ENCODE assay signal across 8 cellular contexts in the genomic region with DNA sequence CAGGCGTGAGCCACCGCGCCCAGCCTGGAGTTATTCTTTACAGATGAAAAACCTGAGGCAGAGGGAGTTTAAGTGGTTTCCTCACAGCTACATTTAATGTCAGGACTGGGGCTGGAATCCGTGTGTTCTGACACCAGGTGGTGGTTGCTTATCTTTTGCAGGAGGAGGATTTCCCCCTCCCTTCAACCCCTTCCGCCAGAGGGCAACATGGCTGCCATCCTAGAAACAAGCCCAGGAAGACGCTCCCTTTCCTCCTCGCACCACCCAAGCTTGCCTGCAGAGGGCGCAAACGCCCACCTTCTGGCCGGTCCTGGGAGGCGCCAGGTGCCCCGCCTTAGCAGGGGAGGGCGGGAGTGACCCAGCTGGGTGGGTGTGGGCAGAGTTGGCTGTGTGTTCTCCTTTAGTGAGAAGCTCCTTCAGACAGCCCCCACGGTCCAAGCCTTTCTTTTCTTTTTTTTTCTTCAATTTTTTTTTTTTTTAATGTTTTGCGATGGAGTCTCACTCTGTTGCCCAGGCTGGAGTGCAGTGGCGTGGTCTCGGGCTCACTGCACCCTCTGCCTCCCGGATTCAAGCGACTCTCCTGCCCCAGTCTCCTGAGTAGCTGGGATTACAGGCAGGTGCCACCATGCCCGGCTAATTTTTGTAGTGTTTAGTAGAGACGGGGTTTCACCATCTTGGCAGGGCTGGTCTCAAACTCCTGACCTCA. TPM values are rescaled to one million over a fixed set of nuclear protein-coding genes. Genes with fewer than 3 reads are reported as not detected.
DNase-seq lines count a peak whose midpoint lies in the region; ATAC-seq and TF ChIP-seq lines count a peak whose summit lies in the region.

No MANE protein-coding gene starts in this region.

- peaks cover 20% of the 10 kb centered on the region for H3K4me1 Mint-ChIP-seq in T-helper 2 cell treated with Interferon-gamma antibody and Interleukin-4, amounts not matched to agents 5 μg/mL and 100 μg/mL, for 36 hours (ENCODE audit: low read depth)

- H3K4me3 ChIP-seq in retinal pigment epithelial cell (ENCODE audit: low read length), result no peak overlapping the region

- intact Hi-C loops in left ventricle myocardium superior (cut with micrococcal nuclease), result no loop called here

- H3K9me3 Mint-ChIP-seq in T-helper 2 cell treated with Interferon-gamma antibody and Interleukin-4, amounts not matched to agents 5 μg/mL and 100 μg/mL, for 36 hours, result no peaks in the 10 kb centered on the region

- peak; percentile 94 for TF ChIP-seq CTCF in retinal pigment epithelial cell (conservative IDR thresholded peaks at IDR 0.05; ENCODE audit: low read depth, low read length)

- DNase-seq in DMS153 (lab: John Stamatoyannopoulos, UW) (peak; percentile 75), NCI-H2081 treated with DMSO at 0.1 percent for 48 hours (lab: John Stamatoyannopoulos, UW) (peak; percentile 13), amniotic epithelial cell (ENCODE audit: low read depth) (peak; percentile 75), left ventricle myocardium superior (peak; percentile 85), retinal pigment epithelial cell (ENCODE audit: low read depth) (peak; percentile 40)
- DNase-seq in T-helper 2 cell treated with Interferon-gamma antibody and Interleukin-4, amounts not matched to agents 5 μg/mL and 100 μg/mL, for 36 hours (ENCODE audit: low spot score), result peak; percentile 90

- peak; percentile 77 for ATAC-seq in HG02759 (IDR thresholded peaks at IDR 0.05; ENCODE audit: unreplicated experiment)
- ATAC-seq in left ventricle myocardium superior, result peak; percentile 93
- ATAC-seq in HG03565 (IDR thresholded peaks at IDR 0.05; ENCODE audit: unreplicated experiment), result no peak

- peaks cover 21% of the 10 kb centered on the region for H3K27me3 Mint-ChIP-seq in T-helper 2 cell treated with Interferon-gamma antibody and Interleukin-4, amounts not matched to agents 5 μg/mL and 100 μg/mL, for 36 hours (ENCODE audit: low read depth)

- no peaks in the 10 kb centered on the region for H3K36me3 Mint-ChIP-seq in T-helper 2 cell treated with Interferon-gamma antibody and Interleukin-4, amounts not matched to agents 5 μg/mL and 100 μg/mL, for 36 hours (ENCODE audit: low read depth)

- no peak overlapping the region for H3K4me3 Mint-ChIP-seq in T-helper 2 cell treated with Interferon-gamma antibody and Interleukin-4, amounts not matched to agents 5 μg/mL and 100 μg/mL, for 36 hours

- H3K27ac Mint-ChIP-seq in T-helper 2 cell treated with Interferon-gamma antibody and Interleukin-4, amounts not matched to agents 5 μg/mL and 100 μg/mL, for 36 hours, result no peak overlapping the region

RNA-seq across cellular contexts. Expression of a gene that starts 9.9 kb away (rescaled TPM):
- total RNA-seq in left ventricle myocardium superior, result 48.9 TPM

RNA-seq across cellular contexts. Expression of a gene that starts 36.9 kb away (rescaled TPM):
- 0.12 TPM for total RNA-seq in left ventricle myocardium superior

Comparison
In these comparisons a context has a peak if more than half of its experiments do, and no peak if none do; other contexts are left out.
1. DNase-seq: peak in every context shown above with its lines; median percentile 90 in T-helper 2 cell treated with Interferon-gamma antibody and Interleukin-4, amounts not matched to agents 5 μg/mL and 100 μg/mL, for 36 hours; 85 in left ventricle myocardium superior; 75 in DMS153; 75 in amniotic epithelial cell; 40 in retinal pigment epithelial cell; 13 in NCI-H2081 treated with DMSO at 0.1 percent for 48 hours.